Comparison of ENCODE assay signal across 8 cellular contexts in the genomic region with DNA sequence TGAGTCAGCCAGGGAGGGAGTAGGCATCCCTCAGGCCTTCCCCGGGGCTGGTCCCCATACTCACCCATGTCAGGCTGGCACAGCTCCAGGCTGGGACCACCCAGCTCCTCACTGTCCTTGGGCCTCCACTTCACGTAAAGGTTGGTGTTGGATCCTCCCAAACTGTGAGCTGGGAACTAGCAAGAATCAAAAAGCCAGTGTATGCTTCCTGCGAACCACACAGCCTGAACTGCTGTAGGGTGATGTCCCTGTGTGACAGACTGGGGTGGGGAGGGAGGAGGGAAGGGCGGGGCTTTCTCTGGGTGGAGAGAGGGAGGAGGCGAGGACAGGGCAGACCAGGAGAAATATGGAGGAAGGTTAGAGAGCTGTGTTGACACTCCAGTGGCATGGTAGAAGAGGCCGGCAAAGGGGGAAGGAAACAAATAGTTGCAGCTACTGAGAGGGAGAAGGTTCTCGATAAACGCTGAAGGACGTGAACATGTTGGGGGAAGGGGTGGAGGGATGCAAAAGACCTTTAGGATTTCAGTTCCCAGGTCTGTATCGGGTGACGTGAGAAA. TPM values are rescaled to one million over a fixed set of nuclear protein-coding genes. Genes with fewer than 3 reads are reported as not detected.
DNase-seq lines count a peak whose midpoint lies in the region; ATAC-seq, FAIRE-seq and TF ChIP-seq lines count a peak whose summit lies in the region.

No MANE protein-coding gene starts in this region.

- peak overlapping the region; percentile 94 for H3K27ac Mint-ChIP-seq in astrocyte (ENCODE audit: unreplicated experiment)

- TF ChIP-seq CTCF in GM13977 (IDR thresholded peaks at IDR 0.05; ENCODE audit: extremely low read depth, insufficient read depth, missing control alignments) (no peak), astrocyte (IDR thresholded peaks at IDR 0.05; ENCODE audit: insufficient read depth, low read depth, low read length) (no peak), sigmoid colon (IDR thresholded peaks at IDR 0.05) (no peak)

- peak overlapping the region; percentile 97 for H3K4me3 Mint-ChIP-seq in astrocyte (ENCODE audit: unreplicated experiment)

- H3K9me3 ChIP-seq in astrocyte (ENCODE audit: insufficient read depth, low read depth, low read length) (no peaks in the 10 kb centered on the region), sigmoid colon (no peaks in the 10 kb centered on the region)

- peaks cover 53% of the 10 kb centered on the region for H3K79me2 ChIP-seq in astrocyte (ENCODE audit: insufficient read depth, low read length)

- DNase-seq in GM13977 (ENCODE audit: low spot score) = peak; percentile 87
- DNase-seq in NCI-H1436 treated with DMSO at 0.1 percent for 48 hours (lab: John Stamatoyannopoulos, UW) = peak; percentile 63
- peak; percentile 62 to 90 (median 79) for DNase-seq in T-helper 2 cell
- DNase-seq in astrocyte (ENCODE audit: low read depth) = peak; percentile 72
- DNase-seq in hippocampal formation (lab: John Stamatoyannopoulos, UW) = peak; percentile 78 to 87
- peak; percentile 96 for DNase-seq in sigmoid colon

- TF ChIP-seq EP300 in sigmoid colon (IDR thresholded peaks at IDR 0.05) = no peak

- H3K36me3 ChIP-seq in astrocyte (ENCODE audit: insufficient read depth, low read length) = peaks cover 33% of the 10 kb centered on the region
- peaks cover 25 to 39% (median 35%) of the 10 kb centered on the region in 4 donors for H3K36me3 ChIP-seq in sigmoid colon

- no peaks in the 10 kb centered on the region for H3K27me3 Mint-ChIP-seq in astrocyte (ENCODE audit: low read depth, unreplicated experiment)

- peak overlapping the region; percentile 87 for H3K9ac ChIP-seq in astrocyte (ENCODE audit: low read length)

- peak overlapping the region; percentile 85 for H3K4me3 ChIP-seq in astrocyte (ENCODE audit: insufficient read depth, low read depth, low read length)
- H3K4me3 ChIP-seq in sigmoid colon = peak overlapping the region; percentile 76 to 91 (median 84)

- H2AFZ ChIP-seq in astrocyte (ENCODE audit: low read depth, low read length) = peak overlapping the region; percentile 53

- ATAC-seq in HG02840 (IDR thresholded peaks at IDR 0.05; ENCODE audit: low FRiP score, unreplicated experiment) = peak; percentile 30
- ATAC-seq in GM18861 (IDR thresholded peaks at IDR 0.05; ENCODE audit: unreplicated experiment) = no peak

- H3K4me1 ChIP-seq in astrocyte (ENCODE audit: insufficient read depth, low read length) (peaks cover 29% of the 10 kb centered on the region), sigmoid colon (peaks cover 0 to 61% (median 48%) of the 10 kb centered on the region in 4 donors)

- FAIRE-seq in astrocyte (lab: Jason Lieb, UNC) = no peak

- H3K27ac ChIP-seq in astrocyte (ENCODE audit: low read depth, low read length) (peak overlapping the region; percentile 72), sigmoid colon (peak overlapping the region; percentile 90 to 98 (median 94))

- peaks cover 29% of the 10 kb centered on the region for H3K4me1 Mint-ChIP-seq in astrocyte (ENCODE audit: low read depth, unreplicated experiment)

- H4K20me1 ChIP-seq in astrocyte (ENCODE audit: insufficient read depth, low read length) = peaks cover 58% of the 10 kb centered on the region

- intact Hi-C loops in sigmoid colon (cut with DNase I) = loop anchor here (2.0 to 5.0 kb wide), 4 partner anchors 51 to 451 kb away; a partner anchor contains a TSS

- 0% methylated on average over 11 of the region's 11 CpGs for WGBS in sigmoid colon, 2 donors

- TF ChIP-seq POLR2A in sigmoid colon (IDR thresholded peaks at IDR 0.05) = peak; percentile 84 to 92

- H3K27me3 ChIP-seq in astrocyte (ENCODE audit: insufficient read depth, low read length) = no peaks in the 10 kb centered on the region
- H3K27me3 ChIP-seq in sigmoid colon = no peaks in the 10 kb centered on the region

- H3K36me3 Mint-ChIP-seq in astrocyte (ENCODE audit: low read depth, unreplicated experiment) = peaks cover 10% of the 10 kb centered on the region

- H3K9me3 Mint-ChIP-seq in astrocyte (ENCODE audit: unreplicated experiment) = no peaks in the 10 kb centered on the region

- peak overlapping the region; percentile 89 for H3K4me2 ChIP-seq in astrocyte (ENCODE audit: low read length)

- in situ Hi-C loops in GM13977 (cut with MboI; ENCODE audit: low pct_unique_long_range_greater_than_20kb, low sequenced_read_pairs, unreplicated experiment) = no loop called here

RNA-seq across cellular contexts. Expression of a gene that starts 6.1 kb away (rescaled TPM):
- total RNA-seq in astrocyte (105 and 107 TPM in 2 replicates), sigmoid colon (10 to 100 TPM; 39.6 to 91.1 (median 46.8) TPM)
- 10 to 100 TPM; 14.4 to 59.5 (median 25.4) TPM for polyA plus RNA-seq in sigmoid colon

RNA-seq across cellular contexts. Expression of a gene that starts 9.6 kb away (rescaled TPM):
- total RNA-seq in astrocyte (714 and 731 TPM in 2 replicates), sigmoid colon (100 to 1,000 TPM; 414 to 487 (median 449) TPM)
- polyA plus RNA-seq in sigmoid colon = 1,000 to 10,000 TPM in 2 of 3 donors, 100 to 1,000 TPM in 1; 899 to 1,730 (median 1,188) TPM

RNA-seq across cellular contexts. Expression of a gene that starts 51.9 kb away (rescaled TPM):
- 206 and 226 TPM in 2 replicates for total RNA-seq in astrocyte
- 100 to 1,000 TPM in 3 of 4 donors, 10 to 100 TPM in 1; 92.8 to 156 (median 120) TPM for total RNA-seq in sigmoid colon
- 100 to 1,000 TPM; 179 to 209 (median 185) TPM for polyA plus RNA-seq in sigmoid colon
